Comparison of ENCODE assay signal across 10 cellular contexts in the genomic region with DNA sequence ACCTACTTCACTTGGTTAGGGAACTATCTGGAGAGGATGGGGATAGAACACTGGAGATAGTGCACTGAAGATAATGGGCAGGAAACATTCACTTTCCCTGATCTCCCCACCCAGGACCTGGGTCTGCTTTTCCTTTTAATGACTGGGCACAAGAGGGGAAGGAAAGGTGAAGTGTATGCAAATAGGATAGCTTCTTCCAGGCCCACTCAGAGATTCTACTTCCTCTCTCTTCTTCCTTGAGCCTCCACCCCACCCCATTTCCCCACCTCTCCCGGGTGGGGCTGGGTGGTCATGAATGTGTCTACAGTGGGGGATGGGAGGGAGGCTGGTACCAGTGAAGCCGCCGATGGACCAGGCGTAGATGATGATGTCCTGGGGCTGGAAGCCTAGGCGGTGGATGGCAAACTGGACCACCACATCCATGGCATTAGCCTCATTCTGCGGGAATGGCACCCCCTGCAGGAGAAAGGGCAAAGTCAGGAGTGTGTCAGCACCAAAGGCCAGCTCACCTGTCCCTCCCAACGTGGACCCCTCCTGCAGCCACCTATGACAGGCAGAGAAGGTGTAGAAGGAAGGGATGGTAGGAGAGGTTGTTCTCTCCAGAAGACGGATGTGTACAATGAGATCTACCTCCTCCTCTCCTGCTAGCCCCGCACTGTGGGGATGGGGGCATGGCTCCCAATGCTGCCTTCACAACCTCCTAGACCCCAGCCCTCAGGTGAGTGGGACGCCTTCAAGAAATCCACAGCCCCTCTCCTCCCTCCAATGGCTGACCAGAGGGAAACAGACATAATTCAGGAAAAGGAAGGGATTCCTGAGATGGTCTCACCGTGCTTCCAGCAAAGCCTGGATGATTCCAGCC. TPM values are rescaled to one million over a fixed set of nuclear protein-coding genes. Genes with fewer than 3 reads are reported as not detected.
DNase-seq lines count a peak whose midpoint lies in the region; ATAC-seq and TF ChIP-seq lines count a peak whose summit lies in the region.
"Had no signal": no experiment of that assay in that cellular context is flagged by ENCODE, and none has a peak within 500 bp of the region (broad histone marks: within the 10 kb centered on the region; RNA-seq: fewer than 3 reads in every experiment).

No MANE protein-coding gene starts in this region.

- H3K27me3 ChIP-seq in Karpas-422 (ENCODE audit: low read length) = no peaks in the 10 kb centered on the region
- H3K27me3 ChIP-seq in left lung = no peaks in the 10 kb centered on the region

- H3K4me1 ChIP-seq in Karpas-422 (ENCODE audit: low read length) (peaks cover 13% of the 10 kb centered on the region), left lung (no peaks in the 10 kb centered on the region)

- no peak overlapping the region for H2AFZ ChIP-seq in Karpas-422 (ENCODE audit: low read length)

- H3K27ac Mint-ChIP-seq in chondrocyte (ENCODE audit: unreplicated experiment) = no peak overlapping the region

- peak; percentile 7 for ATAC-seq in omental fat pad (ENCODE audit: low FRiP score)
- no peak for ATAC-seq in GM19328 (IDR thresholded peaks at IDR 0.05; ENCODE audit: unreplicated experiment)
- ATAC-seq in left lung = no peak

- no peak overlapping the region for H3K4me2 ChIP-seq in Karpas-422 (ENCODE audit: low read depth, low read length, poor library complexity, severe bottlenecking)

- H3K4me3 ChIP-seq in Karpas-422 (ENCODE audit: low read length) (no peak overlapping the region), left lung (no peak overlapping the region)

- no peaks in the 10 kb centered on the region for H3K9me2 ChIP-seq in Karpas-422 (replicated peaks; ENCODE audit: insufficient read depth, low read length)

- no peaks in the 10 kb centered on the region for H3K79me2 ChIP-seq in Karpas-422 (ENCODE audit: low read length)

- peaks cover 29% of the 10 kb centered on the region for H3K36me3 Mint-ChIP-seq in chondrocyte (ENCODE audit: low read depth)

- H3K4me1 Mint-ChIP-seq in chondrocyte (ENCODE audit: low read depth) = no peaks in the 10 kb centered on the region

- DNase-seq in GM03348 (ENCODE audit: low spot score) (peak; percentile 21), Karpas-422 (no peak), chondrocyte (ENCODE audit: low spot score) (no peak), omental fat pad (ENCODE audit: low spot score) (no peak), NCI-H774 (lab: John Stamatoyannopoulos, UW) (no peak), NCI-H2081 treated with DMSO at 0.1 percent for 48 hours (lab: John Stamatoyannopoulos, UW) (no peak), left lung (no peak)
- DNase-seq: NCI-H187 treated with DMSO at 0.1 percent for 48 hours had no signal

- H3K27ac ChIP-seq in Karpas-422 (ENCODE audit: low read length) (peak overlapping the region; percentile 36), left lung (no peak overlapping the region)

- no peaks in the 10 kb centered on the region for H4K20me1 ChIP-seq in Karpas-422 (ENCODE audit: insufficient read depth, low read depth, low read length)

- no peaks in the 10 kb centered on the region for H3K9me3 Mint-ChIP-seq in chondrocyte (ENCODE audit: low read depth)

- H3K27me3 Mint-ChIP-seq in chondrocyte (ENCODE audit: low read depth) = no peaks in the 10 kb centered on the region

- intact Hi-C loops in left lung (cut with DNase I) = no loop called here

- H3K4me3 Mint-ChIP-seq in chondrocyte (ENCODE audit: unreplicated experiment) = no peak overlapping the region

- H3K9me3 ChIP-seq in Karpas-422 (ENCODE audit: low read length) = no peaks in the 10 kb centered on the region
- no peaks in the 10 kb centered on the region for H3K9me3 ChIP-seq in left lung

- H3K9ac ChIP-seq in Karpas-422 (ENCODE audit: low read length) = no peak overlapping the region

- H3K36me3 ChIP-seq in Karpas-422 (ENCODE audit: insufficient read depth, low read length) = peaks cover 11% of the 10 kb centered on the region; the same call in 1 of the 2 replicates
- H3K36me3 ChIP-seq in left lung = peaks cover 0 to 100% of the 10 kb centered on the region in 2 donors

- TF ChIP-seq CTCF in chondrocyte (IDR thresholded peaks at IDR 0.05) (peak; percentile 67), omental fat pad (IDR thresholded peaks at IDR 0.05) (no peak), left lung (IDR thresholded peaks at IDR 0.05) (no peak)

RNA-seq across cellular contexts. Expression of a gene that starts 8.6 kb away (rescaled TPM):
- 0.51 TPM in 1 of 2 replicates, not detected in the other for total RNA-seq in Karpas-422 (2014; rRNA removed; shearing (Covaris generic); ENCODE audit: low replicate concordance)
- 1.3 to 3.6 TPM (median 2.4 TPM) in 3 replicates for total RNA-seq in chondrocyte
- 1 to 10 TPM in 2 of 4 donors, under 1 TPM in 1, not detected in 1; 0.84 to 4.5 (median 1.3) TPM for total RNA-seq in omental fat pad
- 1 to 10 TPM; 3.1 to 5.9 TPM for total RNA-seq in left lung

RNA-seq across cellular contexts. Expression of a gene that starts 13.6 kb away (rescaled TPM):
- 55.6 and 92.1 TPM in 2 replicates for total RNA-seq in Karpas-422 (2014; rRNA removed; shearing (Covaris generic); ENCODE audit: low replicate concordance)
- total RNA-seq in chondrocyte (27.8 to 33.9 TPM (median 32.3 TPM) in 3 replicates), omental fat pad (10 to 100 TPM; 41.8 to 62.8 (median 57.4) TPM), left lung (10 to 100 TPM; 53.6 to 58.6 TPM)

RNA-seq across cellular contexts. Expression of a gene that starts 17.2 kb away (rescaled TPM):
- not detected in 2 replicates for total RNA-seq in Karpas-422 (2014; rRNA removed; shearing (Covaris generic); ENCODE audit: low replicate concordance)
- total RNA-seq in chondrocyte (not detected in 3 replicates), omental fat pad (not detected), left lung (1 to 10 TPM in 1 of 2 donors, not detected in 1; 1.4 TPM)
- total RNA-seq: lung microvascular endothelial cell had no signal

RNA-seq across cellular contexts. Expression of a gene that starts 19.7 kb away (rescaled TPM):
- total RNA-seq in Karpas-422 (2014; rRNA removed; shearing (Covaris generic); ENCODE audit: low replicate concordance) = 3.4 and 7.3 TPM in 2 replicates
- total RNA-seq in chondrocyte = 10.2 to 14.3 TPM (median 11.7 TPM) in 3 replicates
- 10 to 100 TPM in 3 of 4 donors, 1 to 10 TPM in 1; 7.4 to 16.9 (median 11.3) TPM for total RNA-seq in omental fat pad
- 10 to 100 TPM in 1 of 2 donors, 1 to 10 TPM in 1; 6.9 to 13.6 TPM for total RNA-seq in left lung

RNA-seq across cellular contexts. Expression of a gene that starts 23.6 kb away (rescaled TPM):
- total RNA-seq in Karpas-422 (2014; rRNA removed; shearing (Covaris generic); ENCODE audit: low replicate concordance) = 178 and 212 TPM in 2 replicates
- total RNA-seq in chondrocyte (116 to 126 TPM (median 122 TPM) in 3 replicates), omental fat pad (100 to 1,000 TPM; 130 to 202 (median 184) TPM), left lung (100 to 1,000 TPM in 1 of 2 donors, 10 to 100 TPM in 1; 96.6 to 128 TPM)
